ENCODE assay signal across 14 cellular contexts in genomic region chr5:113447651-113448050, GRCh38. TPM values are rescaled to one million over a fixed set of nuclear protein-coding genes. Genes with fewer than 3 reads are reported as not detected.
DNase-seq lines count a peak whose midpoint lies in the region; ATAC-seq and TF ChIP-seq lines count a peak whose summit lies in the region.
"Had no signal": no experiment of that assay in that cellular context is flagged by ENCODE, and none has a peak within 500 bp of the region (broad histone marks: within the 10 kb centered on the region; RNA-seq: fewer than 3 reads in every experiment).

No MANE protein-coding gene starts in this region.

- H3K79me2 ChIP-seq in Loucy (ENCODE audit: insufficient read depth, low read length): no peaks in the 10 kb centered on the region

- H3K36me3 ChIP-seq in Loucy (ENCODE audit: insufficient read depth, low read length) (no peaks in the 10 kb centered on the region), mucosa of descending colon (ENCODE audit: low read depth) (no peaks in the 10 kb centered on the region)
- H3K36me3 ChIP-seq: heart right ventricle had no signal

- no peaks in the 10 kb centered on the region for H3K4me1 ChIP-seq in Loucy (ENCODE audit: insufficient read depth, low read length, poor library complexity, severe bottlenecking)
- no peaks in the 10 kb centered on the region for H3K4me1 ChIP-seq in mucosa of descending colon (ENCODE audit: low read depth)

- peaks cover 30% of the 10 kb centered on the region for H3K9me3 Mint-ChIP-seq in WTC11
- H3K9me3 Mint-ChIP-seq in nephron: peaks cover 25% of the 10 kb centered on the region

- H2AFZ ChIP-seq in Loucy (ENCODE audit: low read length): no peak overlapping the region
- H2AFZ ChIP-seq: PC-9 had no signal

- H3F3A ChIP-seq in Loucy (ENCODE audit: low read depth): no peaks in the 10 kb centered on the region

- ATAC-seq in WTC11: peak; percentile 80
- no peak for ATAC-seq in GM18861 (IDR thresholded peaks at IDR 0.05; ENCODE audit: unreplicated experiment)
- ATAC-seq in GM18867 (IDR thresholded peaks at IDR 0.05; ENCODE audit: unreplicated experiment): no peak
- ATAC-seq in mucosa of descending colon: no peak
- ATAC-seq: heart right ventricle had no signal

- H3K4me3 Mint-ChIP-seq in WTC11 (no peak overlapping the region), nephron (peak overlapping the region in 2 of 3 experiments; percentile 41 to 72)

- H3K4me3 ChIP-seq in Loucy (ENCODE audit: low read length, poor library complexity, severe bottlenecking) (no peak overlapping the region), mucosa of descending colon (no peak overlapping the region)
- H3K4me3 ChIP-seq: heart right ventricle, PC-9, skin epidermis had no signal

- H3K27ac Mint-ChIP-seq in WTC11: no peak overlapping the region
- H3K27ac Mint-ChIP-seq in nephron: peak overlapping the region; percentile 97 to 100 (median 99)

- CTCF ChIA-PET in WTC11 (lab: Charles Lee): interaction anchor here (1.0 to 1.5 kb wide), 2 partner anchors 68 to 158 kb away, joined by 3 to 6 read pairs; no protein-coding TSS in a partner anchor

- no peak overlapping the region for H3K4me2 ChIP-seq in Loucy (ENCODE audit: low read depth, low read length, poor library complexity, severe bottlenecking)
- H3K4me2 ChIP-seq: PC-9 had no signal

- no peaks in the 10 kb centered on the region for H3K27me3 ChIP-seq in Loucy (ENCODE audit: insufficient read depth, low read length, poor library complexity, severe bottlenecking)

- H3K9me2 ChIP-seq in Loucy (replicated peaks; ENCODE audit: low read depth, low read length): no peaks in the 10 kb centered on the region

- TF ChIP-seq CTCF in Loucy (conservative IDR thresholded peaks at IDR 0.05; ENCODE audit: low read length): peak; percentile 35; the same call in 1 of the 2 replicates
- TF ChIP-seq CTCF in WTC11 (IDR thresholded peaks at IDR 0.05): no peak
- TF ChIP-seq CTCF in nephron (IDR thresholded peaks at IDR 0.05; ENCODE audit: unreplicated experiment in 3 of 3): peak; percentile 41 to 44 (median 44)
- no peak for TF ChIP-seq CTCF in mucosa of descending colon (IDR thresholded peaks at IDR 0.05)

- H3K9me3 ChIP-seq in Loucy (ENCODE audit: insufficient read depth, low read depth, low read length) (no peaks in the 10 kb centered on the region), mucosa of descending colon (peaks cover 4% of the 10 kb centered on the region)

- intact Hi-C loops in mucosa of descending colon (cut with DNase I, micrococcal nuclease): no loop called here

- POLR2A ChIA-PET in WTC11 (lab: Charles Lee): no interaction called here

- H3K4me1 Mint-ChIP-seq in WTC11: no peaks in the 10 kb centered on the region
- H3K4me1 Mint-ChIP-seq in nephron: peaks cover 58% of the 10 kb centered on the region

- H3K36me3 Mint-ChIP-seq in WTC11 (no peaks in the 10 kb centered on the region), nephron (ENCODE audit: low read depth) (peaks cover 16% of the 10 kb centered on the region)

- H4K20me1 ChIP-seq in Loucy (ENCODE audit: insufficient read depth, low read length, poor library complexity, severe bottlenecking): no peaks in the 10 kb centered on the region

- DNase-seq in DMS 273 treated with DMSO at 0.1 percent for 48 hours (lab: John Stamatoyannopoulos, UW) (peak; percentile 42), WTC11 (ENCODE audit: low spot score) (no peak), mucosa of descending colon (no peak), SKM-1 treated with dmso at 0.1 percent for 144 hours (lab: John Stamatoyannopoulos, UW; ENCODE audit: unreplicated experiment) (no peak)
- DNase-seq: cortex of kidney, heart right ventricle, NCI-H1092 treated with DMSO at 0.1 percent for 48 hours, PC-9 had no signal

- no peak overlapping the region for H3K9ac ChIP-seq in Loucy (ENCODE audit: low read depth, low read length, poor library complexity, severe bottlenecking)

- H3K27me3 Mint-ChIP-seq in WTC11 (ENCODE audit: low read depth) (no peaks in the 10 kb centered on the region; the same call in 1 of the 2 replicates), nephron (ENCODE audit: low read depth) (no peaks in the 10 kb centered on the region)

TF ChIP-seq in WTC11, 78 proteins besides CTCF, POLR2A, EP300 and RAD21:
- TF ChIP-seq ESRRA (CRISPR knock-in tag; IDR thresholded peaks at IDR 0.05; ENCODE audit: borderline replicate concordance) (no peak), SMAD3 (CRISPR knock-in tag; IDR thresholded peaks at IDR 0.05; ENCODE audit: borderline replicate concordance) (no peak), NFATC4 (CRISPR knock-in tag; IDR thresholded peaks at IDR 0.05) (no peak), ZNF671 (CRISPR knock-in tag; IDR thresholded peaks at IDR 0.05) (no peak), KAT7 (CRISPR knock-in tag; IDR thresholded peaks at IDR 0.05; ENCODE audit: borderline replicate concordance) (no peak), FOXJ3 (CRISPR knock-in tag; IDR thresholded peaks at IDR 0.05; ENCODE audit: borderline replicate concordance) (no peak), IRF2 (CRISPR knock-in tag; IDR thresholded peaks at IDR 0.05; ENCODE audit: borderline replicate concordance, low read depth) (no peak), ELF4 (CRISPR knock-in tag; IDR thresholded peaks at IDR 0.05; ENCODE audit: low read depth) (no peak), MLX (CRISPR knock-in tag; IDR thresholded peaks at IDR 0.05) (no peak), ZNF416 (CRISPR knock-in tag; IDR thresholded peaks at IDR 0.05) (no peak), AR (CRISPR knock-in tag; IDR thresholded peaks at IDR 0.05) (no peak), ZNF423 (CRISPR knock-in tag; IDR thresholded peaks at IDR 0.05) (no peak), RELA (CRISPR knock-in tag; IDR thresholded peaks at IDR 0.05; ENCODE audit: borderline replicate concordance) (no peak)

RNA-seq across cellular contexts. Expression of gene TSSK1B, which starts 12.9 kb away (rescaled TPM):
- total RNA-seq in WTC11 (2021) (not detected in 3 replicates), mucosa of descending colon (under 1 TPM in 1 of 3 donors, not detected in 2; 0.12 TPM)
- total RNA-seq: H4, PC-9 had no signal

RNA-seq across cellular contexts. Expression of gene MCC, which starts 40.6 kb away (rescaled TPM):
- total RNA-seq in WTC11 (2021) (15.4 to 23.5 TPM (median 17.2 TPM) in 3 replicates), mucosa of descending colon (1 to 10 TPM; 1.5 to 7.4 (median 4.4) TPM)

Comparison
In these comparisons a context has a peak if more than half of its experiments do, and no peak if none do; other contexts are left out.
1. CTCF ChIP-seq: peak in Loucy (single experiment) and nephron (3 of 3); none in WTC11 (single experiment) and mucosa of descending colon (single experiment).